1 cellular context compared by ENCODE assay signal in the genomic region with DNA sequence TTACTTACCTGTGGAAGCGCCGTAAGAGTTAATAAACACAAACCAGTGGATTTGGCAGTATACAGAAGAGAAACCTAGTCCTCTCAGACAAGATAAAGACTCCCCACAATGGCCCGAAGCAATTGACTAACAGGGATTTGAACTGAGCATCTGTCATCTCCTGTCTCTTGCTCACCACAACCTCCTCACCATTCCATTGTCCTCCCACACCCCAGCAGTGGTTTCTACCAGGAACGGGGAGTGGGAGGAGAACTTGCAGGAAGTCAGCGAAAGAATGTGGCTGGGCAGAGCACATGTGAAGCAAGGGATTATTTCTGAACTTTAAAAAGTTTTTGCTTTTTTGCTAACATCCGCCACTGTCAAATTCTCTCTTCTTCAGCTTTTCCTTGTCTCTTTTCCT.
TF ChIP-seq lines count a peak whose summit lies in the region.

No MANE protein-coding gene starts in this region.

TF ChIP-seq in HepG2, 621 proteins besides CTCF, POLR2A, EP300 and RAD21:
- TF ChIP-seq KAT7 (CRISPR knock-in tag; IDR thresholded peaks at IDR 0.05; ENCODE audit: borderline replicate concordance) (no peak), ZIK1 (CRISPR knock-in tag; IDR thresholded peaks at IDR 0.05; ENCODE audit: borderline replicate concordance, low read depth) (no peak), RFXAP (CRISPR knock-in tag; IDR thresholded peaks at IDR 0.05; ENCODE audit: borderline replicate concordance) (no peak), RFX1 (IDR thresholded peaks at IDR 0.05) (no peak), SUZ12 (IDR thresholded peaks at IDR 0.05; ENCODE audit: low read depth, low read length) (no peak), ZNF883 (CRISPR knock-in tag; IDR thresholded peaks at IDR 0.05; ENCODE audit: not compliant biosample characterization) (no peak), ZFYVE20 (CRISPR knock-in tag; IDR thresholded peaks at IDR 0.05; ENCODE audit: borderline replicate concordance, low read depth) (no peak), PCBP1 (IDR thresholded peaks at IDR 0.05; ENCODE audit: borderline replicate concordance, low read depth, low read length) (no peak), ZNF138 (CRISPR knock-in tag; IDR thresholded peaks at IDR 0.05; ENCODE audit: low read depth) (no peak), PHB2 (IDR thresholded peaks at IDR 0.05; ENCODE audit: partially characterized antibody) (no peak), ZNF335 (CRISPR knock-in tag; IDR thresholded peaks at IDR 0.05) (no peak)
- TF ChIP-seq, protein P1, sequence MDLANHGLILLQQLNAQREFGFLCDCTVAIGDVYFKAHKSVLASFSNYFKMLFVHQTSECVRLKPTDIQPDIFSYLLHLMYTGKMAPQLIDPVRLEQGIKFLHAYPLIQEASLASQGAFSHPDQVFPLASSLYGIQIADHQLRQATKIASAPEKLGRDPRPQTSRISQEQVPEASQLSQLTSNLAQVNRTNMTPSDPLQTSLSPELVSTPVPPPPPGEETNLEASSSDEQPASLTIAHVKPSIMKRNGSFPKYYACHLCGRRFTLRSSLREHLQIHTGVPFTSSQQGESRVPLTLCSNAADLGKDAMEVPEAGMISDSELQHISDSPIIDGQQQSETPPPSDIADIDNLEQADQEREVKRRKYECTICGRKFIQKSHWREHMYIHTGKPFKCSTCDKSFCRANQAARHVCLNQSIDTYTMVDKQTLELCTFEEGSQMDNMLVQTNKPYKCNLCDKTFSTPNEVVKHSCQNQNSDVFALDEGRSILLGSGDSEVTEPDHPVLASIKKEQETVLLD (CRISPR knock-in tag; IDR thresholded peaks at IDR 0.05; ENCODE audit: low read depth) = no peak
- TF ChIP-seq, protein P2, sequence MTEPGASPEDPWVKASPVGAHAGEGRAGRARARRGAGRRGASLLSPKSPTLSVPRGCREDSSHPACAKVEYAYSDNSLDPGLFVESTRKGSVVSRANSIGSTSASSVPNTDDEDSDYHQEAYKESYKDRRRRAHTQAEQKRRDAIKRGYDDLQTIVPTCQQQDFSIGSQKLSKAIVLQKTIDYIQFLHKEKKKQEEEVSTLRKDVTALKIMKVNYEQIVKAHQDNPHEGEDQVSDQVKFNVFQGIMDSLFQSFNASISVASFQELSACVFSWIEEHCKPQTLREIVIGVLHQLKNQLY (CRISPR knock-in tag; IDR thresholded peaks at IDR 0.05) = no peak
- TF ChIP-seq, protein P3, sequence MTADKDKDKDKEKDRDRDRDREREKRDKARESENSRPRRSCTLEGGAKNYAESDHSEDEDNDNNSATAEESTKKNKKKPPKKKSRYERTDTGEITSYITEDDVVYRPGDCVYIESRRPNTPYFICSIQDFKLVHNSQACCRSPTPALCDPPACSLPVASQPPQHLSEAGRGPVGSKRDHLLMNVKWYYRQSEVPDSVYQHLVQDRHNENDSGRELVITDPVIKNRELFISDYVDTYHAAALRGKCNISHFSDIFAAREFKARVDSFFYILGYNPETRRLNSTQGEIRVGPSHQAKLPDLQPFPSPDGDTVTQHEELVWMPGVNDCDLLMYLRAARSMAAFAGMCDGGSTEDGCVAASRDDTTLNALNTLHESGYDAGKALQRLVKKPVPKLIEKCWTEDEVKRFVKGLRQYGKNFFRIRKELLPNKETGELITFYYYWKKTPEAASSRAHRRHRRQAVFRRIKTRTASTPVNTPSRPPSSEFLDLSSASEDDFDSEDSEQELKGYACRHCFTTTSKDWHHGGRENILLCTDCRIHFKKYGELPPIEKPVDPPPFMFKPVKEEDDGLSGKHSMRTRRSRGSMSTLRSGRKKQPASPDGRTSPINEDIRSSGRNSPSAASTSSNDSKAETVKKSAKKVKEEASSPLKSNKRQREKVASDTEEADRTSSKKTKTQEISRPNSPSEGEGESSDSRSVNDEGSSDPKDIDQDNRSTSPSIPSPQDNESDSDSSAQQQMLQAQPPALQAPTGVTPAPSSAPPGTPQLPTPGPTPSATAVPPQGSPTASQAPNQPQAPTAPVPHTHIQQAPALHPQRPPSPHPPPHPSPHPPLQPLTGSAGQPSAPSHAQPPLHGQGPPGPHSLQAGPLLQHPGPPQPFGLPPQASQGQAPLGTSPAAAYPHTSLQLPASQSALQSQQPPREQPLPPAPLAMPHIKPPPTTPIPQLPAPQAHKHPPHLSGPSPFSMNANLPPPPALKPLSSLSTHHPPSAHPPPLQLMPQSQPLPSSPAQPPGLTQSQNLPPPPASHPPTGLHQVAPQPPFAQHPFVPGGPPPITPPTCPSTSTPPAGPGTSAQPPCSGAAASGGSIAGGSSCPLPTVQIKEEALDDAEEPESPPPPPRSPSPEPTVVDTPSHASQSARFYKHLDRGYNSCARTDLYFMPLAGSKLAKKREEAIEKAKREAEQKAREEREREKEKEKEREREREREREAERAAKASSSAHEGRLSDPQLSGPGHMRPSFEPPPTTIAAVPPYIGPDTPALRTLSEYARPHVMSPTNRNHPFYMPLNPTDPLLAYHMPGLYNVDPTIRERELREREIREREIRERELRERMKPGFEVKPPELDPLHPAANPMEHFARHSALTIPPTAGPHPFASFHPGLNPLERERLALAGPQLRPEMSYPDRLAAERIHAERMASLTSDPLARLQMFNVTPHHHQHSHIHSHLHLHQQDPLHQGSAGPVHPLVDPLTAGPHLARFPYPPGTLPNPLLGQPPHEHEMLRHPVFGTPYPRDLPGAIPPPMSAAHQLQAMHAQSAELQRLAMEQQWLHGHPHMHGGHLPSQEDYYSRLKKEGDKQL (CRISPR knock-in tag; IDR thresholded peaks at IDR 0.05; ENCODE audit: low read depth) = no peak
- TF ChIP-seq, protein P4, sequence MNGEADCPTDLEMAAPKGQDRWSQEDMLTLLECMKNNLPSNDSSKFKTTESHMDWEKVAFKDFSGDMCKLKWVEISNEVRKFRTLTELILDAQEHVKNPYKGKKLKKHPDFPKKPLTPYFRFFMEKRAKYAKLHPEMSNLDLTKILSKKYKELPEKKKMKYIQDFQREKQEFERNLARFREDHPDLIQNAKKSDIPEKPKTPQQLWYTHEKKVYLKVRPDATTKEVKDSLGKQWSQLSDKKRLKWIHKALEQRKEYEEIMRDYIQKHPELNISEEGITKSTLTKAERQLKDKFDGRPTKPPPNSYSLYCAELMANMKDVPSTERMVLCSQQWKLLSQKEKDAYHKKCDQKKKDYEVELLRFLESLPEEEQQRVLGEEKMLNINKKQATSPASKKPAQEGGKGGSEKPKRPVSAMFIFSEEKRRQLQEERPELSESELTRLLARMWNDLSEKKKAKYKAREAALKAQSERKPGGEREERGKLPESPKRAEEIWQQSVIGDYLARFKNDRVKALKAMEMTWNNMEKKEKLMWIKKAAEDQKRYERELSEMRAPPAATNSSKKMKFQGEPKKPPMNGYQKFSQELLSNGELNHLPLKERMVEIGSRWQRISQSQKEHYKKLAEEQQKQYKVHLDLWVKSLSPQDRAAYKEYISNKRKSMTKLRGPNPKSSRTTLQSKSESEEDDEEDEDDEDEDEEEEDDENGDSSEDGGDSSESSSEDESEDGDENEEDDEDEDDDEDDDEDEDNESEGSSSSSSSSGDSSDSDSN (CRISPR knock-in tag; IDR thresholded peaks at IDR 0.05) = no peak
- TF ChIP-seq, protein P5, sequence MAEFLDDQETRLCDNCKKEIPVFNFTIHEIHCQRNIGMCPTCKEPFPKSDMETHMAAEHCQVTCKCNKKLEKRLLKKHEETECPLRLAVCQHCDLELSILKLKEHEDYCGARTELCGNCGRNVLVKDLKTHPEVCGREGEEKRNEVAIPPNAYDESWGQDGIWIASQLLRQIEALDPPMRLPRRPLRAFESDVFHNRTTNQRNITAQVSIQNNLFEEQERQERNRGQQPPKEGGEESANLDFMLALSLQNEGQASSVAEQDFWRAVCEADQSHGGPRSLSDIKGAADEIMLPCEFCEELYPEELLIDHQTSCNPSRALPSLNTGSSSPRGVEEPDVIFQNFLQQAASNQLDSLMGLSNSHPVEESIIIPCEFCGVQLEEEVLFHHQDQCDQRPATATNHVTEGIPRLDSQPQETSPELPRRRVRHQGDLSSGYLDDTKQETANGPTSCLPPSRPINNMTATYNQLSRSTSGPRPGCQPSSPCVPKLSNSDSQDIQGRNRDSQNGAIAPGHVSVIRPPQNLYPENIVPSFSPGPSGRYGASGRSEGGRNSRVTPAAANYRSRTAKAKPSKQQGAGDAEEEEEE (CRISPR knock-in tag; IDR thresholded peaks at IDR 0.05; ENCODE audit: borderline replicate concordance) = no peak
- TF ChIP-seq, protein P6, sequence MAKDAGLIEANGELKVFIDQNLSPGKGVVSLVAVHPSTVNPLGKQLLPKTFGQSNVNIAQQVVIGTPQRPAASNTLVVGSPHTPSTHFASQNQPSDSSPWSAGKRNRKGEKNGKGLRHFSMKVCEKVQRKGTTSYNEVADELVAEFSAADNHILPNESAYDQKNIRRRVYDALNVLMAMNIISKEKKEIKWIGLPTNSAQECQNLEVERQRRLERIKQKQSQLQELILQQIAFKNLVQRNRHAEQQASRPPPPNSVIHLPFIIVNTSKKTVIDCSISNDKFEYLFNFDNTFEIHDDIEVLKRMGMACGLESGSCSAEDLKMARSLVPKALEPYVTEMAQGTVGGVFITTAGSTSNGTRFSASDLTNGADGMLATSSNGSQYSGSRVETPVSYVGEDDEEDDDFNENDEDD (CRISPR knock-in tag; IDR thresholded peaks at IDR 0.05; ENCODE audit: borderline replicate concordance) = no peak
